Comparison of ENCODE assay signal across 23 cellular contexts in genomic region chr5:91401175-91401574, GRCh38.
"Had no signal": no experiment of that assay in that cellular context is flagged by ENCODE, and none has a peak within 500 bp of the region (broad histone marks: within the 10 kb centered on the region; RNA-seq: fewer than 3 reads in every experiment).

No MANE protein-coding gene starts in this region.

- H3K36me3 Mint-ChIP-seq: activated naive CD4-positive, alpha-beta T cell treated with anti-CD3 and anti-CD28 coated beads, Interleukin-2, amount 50 U/mL, for 72 hours had no signal

- H3K4me1 ChIP-seq: gastrocnemius medialis had no signal

- H3K9me3 ChIP-seq: gastrocnemius medialis, heart left ventricle, mucosa of descending colon, neutrophil, tibial artery had no signal

- DNase-seq: activated CD4-positive, alpha-beta T cell treated with anti-CD3 and anti-CD28 coated beads, Interleukin-2, amount 10 ng/mL, durations not matched to agents 7 days and 5 days; activated CD8-positive, alpha-beta memory T cell treated with anti-CD3 and anti-CD28 coated beads, Interleukin-2, amount 50 U/mL, for 48 hours; activated gamma-delta T cell; activated T-cell treated with anti-CD3 and anti-CD28 coated beads, Interleukin-2, amount 50 U/mL, for 72 hours; amygdala; brain microvascular endothelial cell; cortex of kidney; effector CD8-positive, alpha-beta T cell; gastrocnemius medialis; heart left ventricle; mucosa of descending colon; naive thymus-derived CD8-positive, alpha-beta T cell; posterior cingulate gyrus; retina; stimulated activated CD4-positive, alpha-beta T cell treated with anti-CD3 and anti-CD28 coated beads, Interleukin-15, amount 100 ng/mL, for 24 hours; stimulated activated CD4-positive, alpha-beta T cell treated with anti-CD3 and anti-CD28 coated beads, Interleukin-4, amount 100 ng/mL, for 1 hour; stimulated activated naive B cell treated with anti-CD40 and anti-IgM and Interleukin-4, amounts not matched to agents 10 μg/mL and 1 μg/mL and 100 μg/mL, for 72 hours; tibial artery had no signal

- H3K4me3 ChIP-seq: gastrocnemius medialis, heart left ventricle, mucosa of descending colon, tibial artery had no signal

- H3K36me3 ChIP-seq: brain microvascular endothelial cell, gastrocnemius medialis, heart left ventricle, neutrophil, tibial artery had no signal

- ATAC-seq: activated naive CD4-positive, alpha-beta T cell treated with anti-CD3 and anti-CD28 coated beads, Interleukin-2, amount 50 U/mL, for 72 hours; activated T-cell treated with anti-CD3 and anti-CD28 coated beads, Interleukin-2, amount 50 U/mL, for 72 hours; gastrocnemius medialis; heart left ventricle; mucosa of descending colon; naive thymus-derived CD8-positive, alpha-beta T cell; stimulated activated naive B cell treated with anti-CD40 and anti-IgM and Interleukin-4, amounts not matched to agents 10 μg/mL and 1 μg/mL and 100 μg/mL, for 72 hours had no signal

- H3K9me3 Mint-ChIP-seq: activated CD4-positive, alpha-beta T cell treated with anti-CD3 and anti-CD28 coated beads, Interleukin-2, amount 10 ng/mL, durations not matched to agents 7 days and 5 days; activated naive CD4-positive, alpha-beta T cell treated with anti-CD3 and anti-CD28 coated beads, Interleukin-2, amount 50 U/mL, for 72 hours; activated T-cell treated with anti-CD3 and anti-CD28 coated beads, Interleukin-2, amount 50 U/mL, for 72 hours; naive thymus-derived CD8-positive, alpha-beta T cell; stimulated activated naive B cell treated with anti-CD40 and anti-IgM and Interleukin-4, amounts not matched to agents 10 μg/mL and 1 μg/mL and 100 μg/mL, for 72 hours had no signal

- H3K27ac ChIP-seq: brain microvascular endothelial cell, gastrocnemius medialis, heart left ventricle, neutrophil, tibial artery had no signal

- H3K4me3 Mint-ChIP-seq: activated CD4-positive, alpha-beta T cell treated with anti-CD3 and anti-CD28 coated beads, Interleukin-2, amount 10 ng/mL, durations not matched to agents 7 days and 5 days; activated T-cell treated with anti-CD3 and anti-CD28 coated beads, Interleukin-2, amount 50 U/mL, for 72 hours; naive thymus-derived CD8-positive, alpha-beta T cell; stimulated activated naive B cell treated with anti-CD40 and anti-IgM and Interleukin-4, amounts not matched to agents 10 μg/mL and 1 μg/mL and 100 μg/mL, for 72 hours had no signal

- H3K27me3 ChIP-seq: brain microvascular endothelial cell, gastrocnemius medialis, heart left ventricle, neutrophil, tibial artery had no signal

- FAIRE-seq: islet of Langerhans, TTC549, urothelium cell line had no signal

- H3K27me3 Mint-ChIP-seq: activated CD4-positive, alpha-beta T cell treated with anti-CD3 and anti-CD28 coated beads, Interleukin-2, amount 10 ng/mL, durations not matched to agents 7 days and 5 days; stimulated activated naive B cell treated with anti-CD40 and anti-IgM and Interleukin-4, amounts not matched to agents 10 μg/mL and 1 μg/mL and 100 μg/mL, for 72 hours had no signal

- H3K27ac Mint-ChIP-seq: activated CD4-positive, alpha-beta T cell treated with anti-CD3 and anti-CD28 coated beads, Interleukin-2, amount 10 ng/mL, durations not matched to agents 7 days and 5 days; activated naive CD4-positive, alpha-beta T cell treated with anti-CD3 and anti-CD28 coated beads, Interleukin-2, amount 50 U/mL, for 72 hours; activated T-cell treated with anti-CD3 and anti-CD28 coated beads, Interleukin-2, amount 50 U/mL, for 72 hours; naive thymus-derived CD8-positive, alpha-beta T cell; stimulated activated naive B cell treated with anti-CD40 and anti-IgM and Interleukin-4, amounts not matched to agents 10 μg/mL and 1 μg/mL and 100 μg/mL, for 72 hours had no signal
